In the genomic region with DNA sequence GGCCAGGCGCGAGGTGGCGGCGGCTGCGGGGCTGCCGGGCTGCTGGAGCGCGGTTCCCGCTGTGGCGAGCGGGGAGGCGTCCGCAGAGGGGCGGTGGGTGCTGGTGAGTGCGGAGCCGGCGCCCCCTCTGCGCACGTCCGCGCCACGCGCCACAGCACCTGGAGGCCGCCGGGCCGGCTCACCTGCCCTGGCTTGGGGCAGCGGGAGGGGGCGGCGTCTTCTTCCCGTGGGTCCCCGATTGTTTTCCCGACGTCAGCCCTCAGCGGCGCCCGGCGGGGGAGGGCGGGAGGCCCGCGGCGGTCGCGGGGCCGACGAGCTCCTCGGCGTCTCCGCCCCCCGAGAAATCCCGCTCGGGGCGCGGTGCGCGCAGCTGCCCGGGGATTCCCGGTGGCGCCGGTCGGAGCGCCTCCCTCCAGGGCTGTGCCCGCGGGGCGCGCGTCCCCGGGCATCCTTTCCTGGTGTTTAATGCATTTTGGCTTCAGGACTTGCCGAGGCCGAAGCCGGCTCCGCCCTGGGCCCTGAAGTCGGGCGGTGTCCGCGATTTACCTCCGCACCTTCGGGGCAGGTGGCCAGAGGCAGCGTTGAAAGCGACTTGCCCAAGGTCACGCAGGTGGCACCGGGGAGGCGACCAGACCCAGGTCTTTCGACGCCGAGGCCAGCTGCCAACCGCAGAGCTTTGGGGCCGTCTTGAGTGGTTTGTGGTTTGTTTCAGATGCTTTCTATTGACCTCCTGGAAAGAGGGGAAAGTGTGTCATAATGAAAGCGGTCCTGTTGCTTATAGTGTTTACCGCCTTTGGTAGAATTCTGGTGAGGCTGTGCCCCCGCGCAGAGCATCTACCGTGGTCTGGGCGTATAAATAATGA, we compare ENCODE assay signal across 8 cellular contexts. TPM values are rescaled to one million over a fixed set of nuclear protein-coding genes. Genes with fewer than 3 reads are reported as not detected.
DNase-seq lines count a peak whose midpoint lies in the region; ATAC-seq and TF ChIP-seq lines count a peak whose summit lies in the region.

No MANE protein-coding gene starts in this region.

- peaks cover 46% of the 10 kb centered on the region for H3K4me1 Mint-ChIP-seq in activated CD8-positive, alpha-beta T cell treated with anti-CD3 and anti-CD28 coated beads for 36 hours (ENCODE audit: low read depth)

- intact Hi-C loops in activated CD8-positive, alpha-beta T cell treated with anti-CD3 and anti-CD28 coated beads for 36 hours (cut with micrococcal nuclease), result loop anchor here (1.0 to 10.0 kb wide), 3 partner anchors 13 to 780 kb away; partner anchors contain the start of gene BUB3

- ATAC-seq in HG02642 (IDR thresholded peaks at IDR 0.05; ENCODE audit: poor library complexity, unreplicated experiment), result peak; percentile 46
- peak; percentile 53 for ATAC-seq in activated CD8-positive, alpha-beta T cell treated with anti-CD3 and anti-CD28 coated beads for 36 hours

- CTCF ChIA-PET in activated CD8-positive, alpha-beta T cell treated with anti-CD3 and anti-CD28 coated beads for 36 hours (lab: Charles Lee), result interaction anchor here (1.1 to 2.4 kb wide), 6 partner anchors 18 to 76 kb away, joined by 3 to 24 read pairs (median 8); no protein-coding TSS in a partner anchor

- peaks cover 4% of the 10 kb centered on the region for H3K9me3 Mint-ChIP-seq in activated CD8-positive, alpha-beta T cell treated with anti-CD3 and anti-CD28 coated beads for 36 hours

- peak overlapping the region; percentile 94 for H3K4me3 Mint-ChIP-seq in activated CD8-positive, alpha-beta T cell treated with anti-CD3 and anti-CD28 coated beads for 36 hours

- H3K27ac Mint-ChIP-seq in activated CD8-positive, alpha-beta T cell treated with anti-CD3 and anti-CD28 coated beads for 36 hours, result peak overlapping the region; percentile 98

- POLR2A ChIA-PET in activated CD8-positive, alpha-beta T cell treated with anti-CD3 and anti-CD28 coated beads for 36 hours (lab: Charles Lee), result interaction anchor here (0.7 to 2.0 kb wide), 11 partner anchors 9 to 140 kb away, joined by 3 to 9 read pairs (median 4); no protein-coding TSS in a partner anchor

- H3K27me3 Mint-ChIP-seq in activated CD8-positive, alpha-beta T cell treated with anti-CD3 and anti-CD28 coated beads for 36 hours, result peaks cover 11% of the 10 kb centered on the region

- no peak for TF ChIP-seq CTCF in activated CD8-positive, alpha-beta T cell treated with anti-CD3 and anti-CD28 coated beads for 36 hours (IDR thresholded peaks at IDR 0.05)

- peaks cover 16% of the 10 kb centered on the region for H3K36me3 Mint-ChIP-seq in activated CD8-positive, alpha-beta T cell treated with anti-CD3 and anti-CD28 coated beads for 36 hours (ENCODE audit: low read depth)

- DNase-seq in DMS 273 (lab: John Stamatoyannopoulos, UW; ENCODE audit: unreplicated experiment) (peak; percentile 76), DMS 273 treated with DMSO at 0.1 percent for 48 hours (lab: John Stamatoyannopoulos, UW) (no peak), NCI-H1930 (lab: John Stamatoyannopoulos, UW) (peak; percentile 26 to 29), ecto neural progenitor cell (ENCODE audit: low spot score) (peak; percentile 75), lung microvascular endothelial cell (ENCODE audit: low read depth in 2 of 2) (peak; percentile 63 to 72)
- DNase-seq in activated CD8-positive, alpha-beta T cell treated with anti-CD3 and anti-CD28 coated beads for 36 hours, result peak; percentile 88
- DNase-seq in stimulated activated CD4-positive, alpha-beta T cell treated with anti-CD3 and anti-CD28 coated beads, TNF-alpha, amount 100 ng/mL, for 24 hours (ENCODE audit: low read depth in 3 of 3), result peak; percentile 20 to 61 (median 48)

RNA-seq across cellular contexts. Expression of gene PLEKHA1, which starts 0.6 kb away (rescaled TPM):
- total RNA-seq in activated CD8-positive, alpha-beta T cell treated with anti-CD3 and anti-CD28 coated beads for 36 hours, result 10 to 100 TPM; 17.0 to 17.4 TPM
- total RNA-seq in lung microvascular endothelial cell, result 15.5 and 22.8 TPM in 2 replicates
